In genomic region chr2:236731767-236732580, GRCh38 we compare ENCODE assay signal across 7 cellular contexts.
A peak's percentile ranks its signal among the peaks of the same experiment; 100 is the strongest.
DNase-seq lines count a peak whose midpoint lies in the region; ATAC-seq and TF ChIP-seq lines count a peak whose summit lies in the region.

No MANE protein-coding gene starts in this region.

- TF ChIP-seq CTCF in right lobe of liver (IDR thresholded peaks at IDR 0.05), result no peak
- no peak for TF ChIP-seq CTCF in upper lobe of right lung (IDR thresholded peaks at IDR 0.05)

- TF ChIP-seq POLR2A in right lobe of liver (IDR thresholded peaks at IDR 0.05), result peak; percentile 5

- H3K9me3 ChIP-seq in MG63, result no peaks in the 10 kb centered on the region
- H3K9me3 ChIP-seq in right lobe of liver, result no peaks in the 10 kb centered on the region
- H3K9me3 ChIP-seq in upper lobe of right lung, result no peaks in the 10 kb centered on the region

- H3K36me3 ChIP-seq in MG63 (no peaks in the 10 kb centered on the region), right lobe of liver (no peaks in the 10 kb centered on the region), upper lobe of right lung (no peaks in the 10 kb centered on the region)

- H3K4me1 ChIP-seq in right lobe of liver, result peaks cover 0 to 67% (median 26%) of the 10 kb centered on the region in 4 donors
- H3K4me1 ChIP-seq in upper lobe of right lung, result peaks cover 4% of the 10 kb centered on the region

- no peaks in the 10 kb centered on the region for H3K27me3 ChIP-seq in MG63
- H3K27me3 ChIP-seq in right lobe of liver, result no peaks in the 10 kb centered on the region
- H3K27me3 ChIP-seq in upper lobe of right lung, result no peaks in the 10 kb centered on the region

- peak overlapping the region; percentile 66 for H3K27ac ChIP-seq in cingulate gyrus (ENCODE audit: low read depth, low read length)
- H3K27ac ChIP-seq in right lobe of liver, result peak overlapping the region; percentile 41 to 89 (median 80)
- H3K27ac ChIP-seq in upper lobe of right lung, result no peak overlapping the region

- H3K4me3 ChIP-seq in MG63, result no peak overlapping the region
- no peak overlapping the region for H3K4me3 ChIP-seq in right lobe of liver
- no peak overlapping the region for H3K4me3 ChIP-seq in upper lobe of right lung

- ATAC-seq in right lobe of liver (peak; percentile 67 to 79 (median 74)), upper lobe of right lung (peak; percentile 70), GM19324 (IDR thresholded peaks at IDR 0.05; ENCODE audit: low FRiP score, unreplicated experiment) (no peak)

- intact Hi-C loops in right lobe of liver (cut with DNase I), result loop anchor here in 1 of 2 donors (10.0 kb wide), 1 partner anchor 93 kb away; no protein-coding TSS in a partner anchor
- intact Hi-C loops in upper lobe of right lung (cut with DNase I), result no loop called here

- WGBS in right lobe of liver (ENCODE audit: insufficient coverage, low coverage, low lambda C conversion rate, missing lambda C conversion rate), result 19% methylated on average over 7 of the region's 12 CpGs

- DNase-seq in MG63, result peak; percentile 86
- DNase-seq in right lobe of liver, result peak; percentile 72 to 91 (median 87)
- no peak for DNase-seq in upper lobe of right lung
- no peak for DNase-seq in activated effector memory CD4-positive, alpha-beta T cell treated with Interleukin-2 at 50 U/mL for 16 hours
- no peak for DNase-seq in NCI-H1417 (lab: John Stamatoyannopoulos, UW)

Comparison
In these comparisons a context has a peak if more than half of its experiments do, and no peak if none do; other contexts are left out.
1. DNase-seq: peak in MG63 (single experiment) and right lobe of liver (3 of 3); none in upper lobe of right lung (single experiment), activated effector memory CD4-positive, alpha-beta T cell treated with Interleukin-2 at 50 U/mL for 16 hours (single experiment) and NCI-H1417 (0 of 3).